Comparison of ENCODE assay signal across 25 cellular contexts in the genomic region with DNA sequence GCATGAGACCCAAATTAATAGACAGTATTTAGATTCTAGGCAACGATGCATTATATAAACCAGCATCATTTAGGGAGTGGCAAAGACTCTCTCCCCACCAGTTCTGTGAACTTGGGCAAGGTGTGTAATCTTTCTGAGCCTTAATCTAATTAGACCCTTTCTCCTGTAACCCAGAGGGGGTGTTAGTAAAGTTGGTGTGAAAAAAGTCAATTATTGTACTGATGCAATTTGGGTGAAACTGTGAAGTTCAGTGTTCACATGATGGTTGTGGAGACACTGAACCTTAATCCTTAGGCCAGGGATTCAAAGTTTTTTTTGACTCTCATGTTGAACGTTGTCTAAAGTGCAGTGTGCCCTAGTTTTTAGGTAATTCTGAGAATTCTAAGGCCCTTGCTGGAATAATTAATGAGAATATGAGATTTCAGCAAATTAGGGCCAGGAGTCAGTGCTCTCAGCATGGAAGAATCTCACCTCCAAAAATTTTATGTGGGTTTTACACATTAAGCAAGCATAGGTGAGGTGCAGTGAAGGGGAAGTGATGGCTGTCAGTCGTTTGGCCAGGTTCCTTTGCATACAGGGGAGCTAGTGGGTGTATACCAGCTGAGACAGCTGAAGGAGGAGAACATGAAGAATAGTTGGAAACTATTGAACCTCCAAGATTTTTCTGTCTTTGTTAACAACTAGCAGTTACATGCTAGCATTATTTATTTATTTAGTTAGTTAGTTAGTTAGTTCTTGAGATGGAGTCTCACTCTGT.
DNase-seq lines count a peak whose midpoint lies in the region; ATAC-seq, FAIRE-seq and TF ChIP-seq lines count a peak whose summit lies in the region.
"Had no signal": no experiment of that assay in that cellular context is flagged by ENCODE, and none has a peak within 500 bp of the region (broad histone marks: within the 10 kb centered on the region; RNA-seq: fewer than 3 reads in every experiment).

No MANE protein-coding gene starts in this region.

- CTCF ChIA-PET in PC-9 (lab: Charles Lee): no interaction called here

- no peak overlapping the region for H3K4me3 Mint-ChIP-seq in CD4-positive, CD25-positive, alpha-beta regulatory T cell

- H3K4me1 Mint-ChIP-seq in CD4-positive, CD25-positive, alpha-beta regulatory T cell: peaks cover 16 to 60% (median 50%) of the 10 kb centered on the region in 4 donors

- H3K4me3 ChIP-seq in CD4-positive, CD25-positive, alpha-beta regulatory T cell (ENCODE audit: low read depth, low read length): peak overlapping the region; percentile 7
- H3K4me3 ChIP-seq in PC-9 (no peak overlapping the region), right lobe of liver (no peak overlapping the region)
- H3K4me3 ChIP-seq: adrenal gland; BLaER1 treated with 17β-estradiol and CSF1 and Interleukin-3, amounts not matched to agents 10 nM and 100 nM; smooth muscle cell had no signal

- no peak for FAIRE-seq in H54 (lab: Jason Lieb, UNC)
- FAIRE-seq: GM19239, urothelium cell line had no signal

- no peaks in the 10 kb centered on the region for H4K20me1 ChIP-seq in PC-9 (ENCODE audit: insufficient read depth)

- no peak overlapping the region for H3K27ac ChIP-seq in CD4-positive, CD25-positive, alpha-beta regulatory T cell (ENCODE audit: insufficient read depth, low read length, poor library complexity, severe bottlenecking)
- 0 out of 2 replicates have a peak overlapping the region, but pooled peaks have one; percentile 1 for H3K27ac ChIP-seq in PC-9
- peak overlapping the region in 1 of 3 donors; percentile 17 for H3K27ac ChIP-seq in right lobe of liver
- H3K27ac ChIP-seq: adrenal gland; BLaER1 treated with 17β-estradiol and CSF1 and Interleukin-3, amounts not matched to agents 10 nM and 100 nM; brain microvascular endothelial cell had no signal

- intact Hi-C loops in PC-9 (cut with micrococcal nuclease; ENCODE audit: unreplicated experiment) (no loop called here), right lobe of liver (cut with DNase I) (no loop called here)

- POLR2A ChIA-PET in PC-9 (lab: Charles Lee; ENCODE audit: unreplicated experiment): no interaction called here

- no peak for ATAC-seq in CD4-positive, CD25-positive, alpha-beta regulatory T cell (ENCODE audit: low read depth in 2 of 2)
- ATAC-seq in GM18505 (IDR thresholded peaks at IDR 0.05; ENCODE audit: unreplicated experiment): peak; percentile 52
- peak; percentile 22 to 62 (median 48) for ATAC-seq in right lobe of liver
- ATAC-seq in GM21737 (IDR thresholded peaks at IDR 0.05; ENCODE audit: unreplicated experiment): no peak
- ATAC-seq: left cardiac atrium had no signal

- peaks cover 5% of the 10 kb centered on the region for H3K36me3 ChIP-seq in CD4-positive, CD25-positive, alpha-beta regulatory T cell (ENCODE audit: control insufficient read depth, insufficient read depth, low read length)
- H3K36me3 ChIP-seq in PC-9 (ENCODE audit: low read depth) (0 out of 2 replicates have a peak, but pooled peaks cover 4% of the 10 kb centered on the region), right lobe of liver (no peaks in the 10 kb centered on the region)
- H3K36me3 ChIP-seq: adrenal gland, brain microvascular endothelial cell had no signal

- no peaks in the 10 kb centered on the region for H3K9me2 ChIP-seq in PC-9 (ENCODE audit: insufficient read depth)

- no peak overlapping the region for H3K4me2 ChIP-seq in PC-9
- H3K4me2 ChIP-seq: smooth muscle cell had no signal

- H3K27me3 Mint-ChIP-seq in CD4-positive, CD25-positive, alpha-beta regulatory T cell: no peaks in the 10 kb centered on the region

- no peaks in the 10 kb centered on the region for H3K9me3 ChIP-seq in CD4-positive, CD25-positive, alpha-beta regulatory T cell (ENCODE audit: control insufficient read depth in 2 of 2, low read length in 2 of 2)
- no peaks in the 10 kb centered on the region for H3K9me3 ChIP-seq in PC-9 (ENCODE audit: insufficient read depth, low read depth)
- no peaks in the 10 kb centered on the region for H3K9me3 ChIP-seq in right lobe of liver
- H3K9me3 ChIP-seq: adrenal gland; BLaER1 treated with 17β-estradiol and CSF1 and Interleukin-3, amounts not matched to agents 10 nM and 100 nM; Caco-2 had no signal

- WGBS in right lobe of liver (ENCODE audit: insufficient coverage, low coverage, low lambda C conversion rate, missing lambda C conversion rate): 21% methylated on average over 3 of the region's 3 CpGs

- H3K79me2 ChIP-seq in PC-9 (ENCODE audit: low read depth): peaks cover 9% of the 10 kb centered on the region; the same call in 1 of the 2 replicates

- H3K27me3 ChIP-seq in CD4-positive, CD25-positive, alpha-beta regulatory T cell (ENCODE audit: control insufficient read depth, insufficient read depth, low read length): no peaks in the 10 kb centered on the region
- H3K27me3 ChIP-seq in PC-9 (ENCODE audit: insufficient read depth, low read depth): no peaks in the 10 kb centered on the region
- no peaks in the 10 kb centered on the region for H3K27me3 ChIP-seq in right lobe of liver
- H3K27me3 ChIP-seq: adrenal gland; BLaER1 treated with 17β-estradiol and CSF1 and Interleukin-3, amounts not matched to agents 10 nM and 100 nM; brain microvascular endothelial cell had no signal

- no peaks in the 10 kb centered on the region for H3K9me3 Mint-ChIP-seq in CD4-positive, CD25-positive, alpha-beta regulatory T cell

- peaks cover 3% of the 10 kb centered on the region; the same call in 1 of the 2 replicates for H3F3A ChIP-seq in PC-9 (ENCODE audit: insufficient read depth, low read depth)

- peak overlapping the region; percentile 44 to 79 (median 75) for H3K27ac Mint-ChIP-seq in CD4-positive, CD25-positive, alpha-beta regulatory T cell

- no peak for TF ChIP-seq CTCF in PC-9 (conservative IDR thresholded peaks at IDR 0.05)
- no peak for TF ChIP-seq CTCF in right lobe of liver (IDR thresholded peaks at IDR 0.05)

- peaks cover 3% of the 10 kb centered on the region for H3K4me1 ChIP-seq in CD4-positive, CD25-positive, alpha-beta regulatory T cell (ENCODE audit: control insufficient read depth, insufficient read depth, low read length, poor library complexity, severe bottlenecking)
- 0 out of 2 replicates have a peak, but pooled peaks cover 3% of the 10 kb centered on the region for H3K4me1 ChIP-seq in PC-9 (replicated peaks; ENCODE audit: insufficient read depth)
- H3K4me1 ChIP-seq in right lobe of liver: peaks cover 0 to 19% (median 6%) of the 10 kb centered on the region in 4 donors
- H3K4me1 ChIP-seq: adrenal gland, Caco-2 had no signal

- H2AFZ ChIP-seq in PC-9: no peak overlapping the region

- no peak for DNase-seq in CD4-positive, CD25-positive, alpha-beta regulatory T cell
- DNase-seq in PC-9 (no peak), right lobe of liver (peak in 1 of 3 donors; percentile 21), superior temporal gyrus (ENCODE audit: extremely low spot score) (no peak), H54 (ENCODE audit: insufficient read length, low spot score) (no peak)
- DNase-seq: activated T-cell treated with anti-CD3 and anti-CD28 coated beads, Interleukin-2, amount 50 U/mL, for 1 hour; adrenal gland; brain microvascular endothelial cell; Caco-2; DMS79; effector CD8-positive, alpha-beta T cell; KBM-7; left cardiac atrium; mesendoderm; NCI-H187 treated with DMSO at 0.1 percent for 48 hours; NCI-H2227 treated with DMSO at 0.1 percent for 48 hours; NCI-H69; Right ventricle myocardium superior; T1000 had no signal

- peaks cover 33% of the 10 kb centered on the region for H3K36me3 Mint-ChIP-seq in CD4-positive, CD25-positive, alpha-beta regulatory T cell

- no TSS peak for BruUV-seq in PC-9 (replicated peaks; lab: Mats Ljungman, UMichigan)

- TF ChIP-seq POLR2A in GM18505 (IDR thresholded peaks at IDR 0.05; ENCODE audit: borderline replicate concordance, extremely low read depth, insufficient read depth, insufficient read length): no peak
- no peak for TF ChIP-seq POLR2A in right lobe of liver (IDR thresholded peaks at IDR 0.05)
- no peak for TF ChIP-seq POLR2A in H54 (IDR thresholded peaks at IDR 0.05; ENCODE audit: low read depth, low read length)

Comparison
In these comparisons a context has a peak if more than half of its experiments do, and no peak if none do; other contexts are left out.
1. ATAC-seq: peak in GM18505 (single experiment) and right lobe of liver (4 of 4); none in CD4-positive, CD25-positive, alpha-beta regulatory T cell (0 of 2) and GM21737 (single experiment).